Comparison of ENCODE assay signal across 1 cellular context in the genomic region with DNA sequence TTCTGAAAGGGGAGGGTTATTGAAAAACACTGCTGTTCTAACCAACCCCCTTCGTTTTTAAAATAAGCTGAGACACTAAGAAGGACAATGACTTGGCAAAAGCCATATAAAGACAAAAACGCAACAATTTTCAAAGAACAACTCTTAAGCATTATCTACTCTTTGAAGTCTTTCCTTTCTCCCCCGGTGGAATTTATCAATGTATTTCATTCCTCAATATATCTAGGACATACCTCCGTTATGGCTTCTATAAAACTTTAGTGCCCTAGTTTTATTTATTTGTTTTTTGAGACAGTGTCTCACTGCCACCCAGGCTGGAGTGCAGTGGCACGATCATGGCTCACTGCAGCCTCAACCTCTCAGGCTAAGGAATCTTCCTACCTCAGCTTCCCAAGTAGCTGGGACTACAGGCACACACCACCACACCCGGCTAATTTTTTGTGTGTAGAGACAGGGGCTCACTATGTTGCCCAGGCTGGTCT.
TF ChIP-seq lines count a peak whose summit lies in the region.

No MANE protein-coding gene starts in this region.

TF ChIP-seq in K562, 482 proteins besides CTCF, POLR2A, EP300 and RAD21 (continued from another document):
- TF ChIP-seq PML (IDR thresholded peaks at IDR 0.05; ENCODE audit: low read length) (peak; percentile 18; the same call in 1 of the 2 replicates), ZNF239 (CRISPR knock-in tag; IDR thresholded peaks at IDR 0.05) (no peak), NFE2 (IDR thresholded peaks at IDR 0.05; ENCODE audit: low read depth) (peak; percentile 96)
